ENCODE assay signal across 10 cellular contexts in genomic region chr11:110311783-110312578, GRCh38. TPM values are rescaled to one million over a fixed set of nuclear protein-coding genes. Genes with fewer than 3 reads are reported as not detected.
DNase-seq lines count a peak whose midpoint lies in the region; ATAC-seq lines count a peak whose summit lies in the region.
"Had no signal": no experiment of that assay in that cellular context is flagged by ENCODE, and none has a peak within 500 bp of the region (broad histone marks: within the 10 kb centered on the region; RNA-seq: fewer than 3 reads in every experiment).

No MANE protein-coding gene starts in this region.

- no peak for DNase-seq in activated CD4-positive, CD25-positive, alpha-beta regulatory T cell (lab: John Stamatoyannopoulos, UW)
- peak; percentile 63 for DNase-seq in NCI-H226
- peak; percentile 52 for DNase-seq in dermis blood vessel endothelial cell
- peak; percentile 33 for DNase-seq in pulmonary artery endothelial cell (ENCODE audit: low read depth, low spot score)
- no peak for DNase-seq in SKM-1 (lab: John Stamatoyannopoulos, UW; ENCODE audit: unreplicated experiment)
- DNase-seq in activated effector memory CD4-positive, alpha-beta T cell treated with Interleukin-2 at 50 U/mL for 16 hours, result no peak
- no peak for DNase-seq in ACHN
- DNase-seq: activated CD4-positive, alpha-beta T cell treated with anti-CD3 and anti-CD28 coated beads for 1 hour; colonic mucosa had no signal

- ATAC-seq in activated CD4-positive, CD25-positive, alpha-beta regulatory T cell treated with anti-CD3 and anti-CD28 coated beads, Interleukin-2, amount 50 U/mL, for 24 hours, result peak; percentile 84 to 87

- in situ Hi-C loops in ACHN (cut with HindIII; ENCODE audit: low pct_ligation_motif_present, low pct_unique_long_range_greater_than_20kb, low sequenced_read_pairs), result no loop called here

RNA-seq across cellular contexts. Expression of gene RDX, which starts 15.6 kb away (rescaled TPM):
- total RNA-seq in dermis blood vessel endothelial cell (166 and 217 TPM in 2 replicates), pulmonary artery endothelial cell (127 and 224 TPM in 2 replicates)

Comparison
In these comparisons a context has a peak if more than half of its experiments do, and no peak if none do; other contexts are left out.
1. DNase-seq: peak in NCI-H226 (single experiment), dermis blood vessel endothelial cell (single experiment) and pulmonary artery endothelial cell (single experiment); none in activated CD4-positive, CD25-positive, alpha-beta regulatory T cell (0 of 4), SKM-1 (single experiment), activated effector memory CD4-positive, alpha-beta T cell treated with Interleukin-2 at 50 U/mL for 16 hours (single experiment) and ACHN (single experiment).